In genomic region chr3:155737844-155738460, GRCh38 we compare ENCODE assay signal across 8 cellular contexts. TPM values are rescaled to one million over a fixed set of nuclear protein-coding genes. Genes with fewer than 3 reads are reported as not detected.
A peak's percentile ranks its signal among the peaks of the same experiment; 100 is the strongest.
DNase-seq lines count a peak whose midpoint lies in the region; ATAC-seq and TF ChIP-seq lines count a peak whose summit lies in the region.

No MANE protein-coding gene starts in this region.

- H3K27me3 ChIP-seq in neuronal stem cell (ENCODE audit: control insufficient read depth in 3 of 3, insufficient read depth in 3 of 3, low read depth in 1 of 3, low read length in 3 of 3) = no peaks in the 10 kb centered on the region
- no peaks in the 10 kb centered on the region for H3K27me3 ChIP-seq in tibial nerve

- no peak for TF ChIP-seq CTCF in tibial nerve (IDR thresholded peaks at IDR 0.05)

- no peak overlapping the region for H2BK15ac ChIP-seq in neuronal stem cell (ENCODE audit: low read length)

- DNase-seq in GM19238 (ENCODE audit: insufficient read length, low spot score) (peak; percentile 42), RPMI8226 (peak; percentile 32), neuronal stem cell (ENCODE audit: low spot score) (no peak), anterior cingulate cortex (lab: John Stamatoyannopoulos, UW) (no peak), T-helper 2 cell (no peak), T-helper 9 cell (no peak), tibial nerve (ENCODE audit: low spot score in 2 of 2) (no peak)

- no peak overlapping the region for H2BK12ac ChIP-seq in neuronal stem cell (ENCODE audit: low read length)

- no CpG with 5 or more reads among the region's 8 CpGs for WGBS in neuronal stem cell (ENCODE audit: extremely low coverage in 2 of 2, insufficient read length in 2 of 2, insufficient replicate concordance in 1 of 2), 2 donors
- WGBS in tibial nerve, 2 donors = 53 to 55% methylated on average over 8 of the region's 8 CpGs

- no peak overlapping the region for H2AFZ ChIP-seq in neuronal stem cell (ENCODE audit: low read length)

- H3K4me3 ChIP-seq in neuronal stem cell (ENCODE audit: low read length in 2 of 2) = no peak overlapping the region
- H3K4me3 ChIP-seq in tibial nerve = no peak overlapping the region

- no peak overlapping the region for H3K23ac ChIP-seq in neuronal stem cell (ENCODE audit: low read depth, low read length, poor library complexity)

- H3K4me2 ChIP-seq in neuronal stem cell (ENCODE audit: insufficient read depth, low read length, poor library complexity, severe bottlenecking) = no peak overlapping the region

- TF ChIP-seq EP300 in tibial nerve (IDR thresholded peaks at IDR 0.05) = no peak

- H3K9ac ChIP-seq in neuronal stem cell (ENCODE audit: low read depth, low read length, poor library complexity) = no peak overlapping the region

- no peak overlapping the region for H4K8ac ChIP-seq in neuronal stem cell (ENCODE audit: low read depth, low read length)

- no peak overlapping the region for H3K14ac ChIP-seq in neuronal stem cell (ENCODE audit: low read length)

- peaks cover 8 to 21% of the 10 kb centered on the region in 2 donors for H3K4me1 ChIP-seq in neuronal stem cell (ENCODE audit: control insufficient read depth in 2 of 2, insufficient read depth in 1 of 2, low read depth in 1 of 2, low read length in 2 of 2)
- H3K4me1 ChIP-seq in tibial nerve = no peaks in the 10 kb centered on the region

- H3K4ac ChIP-seq in neuronal stem cell (ENCODE audit: low read length) = no peak overlapping the region

- no peak overlapping the region for H2BK120ac ChIP-seq in neuronal stem cell (ENCODE audit: low read depth, low read length)

- H2AK5ac ChIP-seq in neuronal stem cell (ENCODE audit: low read depth, low read length) = no peak overlapping the region

- peaks cover 0 to 28% of the 10 kb centered on the region in 2 donors for H3K36me3 ChIP-seq in neuronal stem cell (replicated peaks in 1 of 2; ENCODE audit: control insufficient read depth in 2 of 2, insufficient read depth in 2 of 2, low read length in 2 of 2)
- no peaks in the 10 kb centered on the region for H3K36me3 ChIP-seq in tibial nerve

- peaks cover 0 to 11% of the 10 kb centered on the region in 2 donors for H3K9me3 ChIP-seq in neuronal stem cell (replicated peaks in 1 of 2; ENCODE audit: control insufficient read depth in 2 of 2, insufficient read depth in 1 of 2, low read depth in 1 of 2, low read length in 2 of 2)
- H3K9me3 ChIP-seq in tibial nerve = no peaks in the 10 kb centered on the region

- TF ChIP-seq POLR2A in tibial nerve (IDR thresholded peaks at IDR 0.05) = no peak

- no peak overlapping the region for H3K18ac ChIP-seq in neuronal stem cell (ENCODE audit: low read length)

- peak; percentile 75 for ATAC-seq in HG03095 (IDR thresholded peaks at IDR 0.05; ENCODE audit: unreplicated experiment)

- H3K27ac ChIP-seq in neuronal stem cell (replicated peaks; ENCODE audit: low read length) = peak overlapping the region; percentile 4
- peak overlapping the region in 1 of 4 donors; percentile 40 for H3K27ac ChIP-seq in tibial nerve

- H4K91ac ChIP-seq in neuronal stem cell (ENCODE audit: low read depth, low read length, poor library complexity) = no peak overlapping the region

- no peak overlapping the region for H2BK5ac ChIP-seq in neuronal stem cell (ENCODE audit: low read length)

- peaks cover 1% of the 10 kb centered on the region for H3K79me1 ChIP-seq in neuronal stem cell (ENCODE audit: low read depth, low read length)

RNA-seq across cellular contexts. Expression of gene PLCH1, which starts 6.9 kb away (rescaled TPM):
- polyA plus RNA-seq in neuronal stem cell (2013, experiment 1 of 2) = 14.4 TPM
- 16.6 TPM for polyA plus RNA-seq in neuronal stem cell (2013, experiment 2 of 2)
- total RNA-seq in tibial nerve = 1 to 10 TPM; 1.4 to 7.0 (median 2.0) TPM

Comparison
In these comparisons a context has a peak if more than half of its experiments do, and no peak if none do; other contexts are left out.
1. DNase-seq: peak in GM19238 (single experiment) and RPMI8226 (single experiment); none in neuronal stem cell (single experiment), anterior cingulate cortex (0 of 58), T-helper 2 cell (0 of 5), T-helper 9 cell (single experiment) and tibial nerve (0 of 2).